18 cellular contexts compared by ENCODE assay signal in the genomic region with DNA sequence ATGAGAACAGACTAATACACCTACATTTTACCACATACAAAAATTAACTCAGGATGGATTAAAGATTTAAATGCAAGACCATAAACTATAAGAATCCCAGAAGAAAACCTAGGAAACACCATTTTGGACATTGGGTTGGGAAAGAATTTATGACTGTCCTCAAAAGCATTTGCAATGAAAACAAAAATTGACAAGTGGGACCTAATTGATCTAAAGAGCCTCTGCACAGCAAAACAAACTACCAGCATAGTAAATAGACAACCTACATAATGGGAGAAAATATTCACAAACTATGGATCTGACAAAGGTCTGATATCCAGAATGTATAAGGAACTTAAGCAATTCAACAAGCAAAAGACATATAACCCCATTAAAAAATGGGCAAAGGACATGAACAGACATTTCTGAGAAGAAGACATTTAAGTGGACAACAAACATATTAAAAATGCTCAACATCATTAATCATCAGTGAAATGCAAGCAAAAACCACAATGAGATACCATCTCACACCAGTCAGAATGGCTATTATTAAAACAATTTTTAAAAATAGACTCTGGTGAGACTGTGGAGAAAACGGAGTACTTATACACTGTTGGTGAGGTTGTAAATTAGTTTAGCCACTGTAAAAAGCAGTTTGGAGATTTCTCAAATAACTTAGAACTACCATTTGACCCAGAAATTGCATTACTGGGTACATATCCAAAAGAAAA.
DNase-seq lines count a peak whose midpoint lies in the region; ATAC-seq, FAIRE-seq and TF ChIP-seq lines count a peak whose summit lies in the region.
"Had no signal": no experiment of that assay in that cellular context is flagged by ENCODE, and none has a peak within 500 bp of the region (broad histone marks: within the 10 kb centered on the region; RNA-seq: fewer than 3 reads in every experiment).

No MANE protein-coding gene starts in this region.

- no peaks in the 10 kb centered on the region for H3K9me2 ChIP-seq in SK-N-SH

- H3K9me3 ChIP-seq in SK-N-SH (no peaks in the 10 kb centered on the region), skeletal muscle satellite cell (replicated peaks; ENCODE audit: low read length) (no peaks in the 10 kb centered on the region)

- H3K4me3 ChIP-seq in SK-N-SH (ENCODE audit: low read depth in 2 of 2, low read length in 1 of 2) (no peak overlapping the region), skeletal muscle satellite cell (ENCODE audit: low read length) (no peak overlapping the region)
- H3K4me3 ChIP-seq: BLaER1 had no signal

- H3K27me3 ChIP-seq in SK-N-SH (ENCODE audit: insufficient read depth) (no peaks in the 10 kb centered on the region), skeletal muscle satellite cell (ENCODE audit: control insufficient read depth, insufficient read depth, low read length) (no peaks in the 10 kb centered on the region)
- H3K27me3 ChIP-seq: BLaER1 had no signal

- no peak overlapping the region for H3K27ac Mint-ChIP-seq in naive thymus-derived CD8-positive, alpha-beta T cell
- H3K27ac Mint-ChIP-seq: CD8-positive, alpha-beta memory T cell had no signal

- no peak for TF ChIP-seq CTCF in SK-N-SH (IDR thresholded peaks at IDR 0.05)

- H3K4me1 Mint-ChIP-seq in naive thymus-derived CD8-positive, alpha-beta T cell = no peaks in the 10 kb centered on the region
- H3K4me1 Mint-ChIP-seq: CD8-positive, alpha-beta memory T cell had no signal

- CTCF ChIA-PET in SK-N-SH (lab: Yijun Ruan, JAX) = no interaction called here

- H3K79me2 ChIP-seq in SK-N-SH (ENCODE audit: insufficient read depth) = no peaks in the 10 kb centered on the region

- peak in 1 of 2 experiments; percentile 77; a peak in 2 of 4 replicates for TF ChIP-seq EP300 in SK-N-SH (IDR thresholded peaks at IDR 0.05; ENCODE audit: borderline replicate concordance in 1 of 2, low read depth in 1 of 2, low read length in 1 of 2)

- POLR2A ChIA-PET in SK-N-SH (lab: Yijun Ruan, JAX) = no interaction called here
- POLR2A ChIA-PET in naive thymus-derived CD8-positive, alpha-beta T cell (lab: Charles Lee) = no interaction called here

- TF ChIP-seq RAD21 in SK-N-SH (IDR thresholded peaks at IDR 0.05; ENCODE audit: low read length) = no peak

- H3K9me3 Mint-ChIP-seq in naive thymus-derived CD8-positive, alpha-beta T cell = peaks cover 0 to 3% (median 0%) of the 10 kb centered on the region in 9 donors

- H3K4me3 Mint-ChIP-seq in naive thymus-derived CD8-positive, alpha-beta T cell = no peak overlapping the region
- H3K4me3 Mint-ChIP-seq: CD8-positive, alpha-beta memory T cell had no signal

- no peak overlapping the region for H3K9ac ChIP-seq in SK-N-SH
- peak overlapping the region; percentile 25 for H3K9ac ChIP-seq in skeletal muscle satellite cell (ENCODE audit: low read depth, low read length)
- H3K9ac ChIP-seq: BLaER1 had no signal

- peak; percentile 32 for DNase-seq in GM04504 (ENCODE audit: low read depth)
- no peak for DNase-seq in SK-N-SH
- peak; percentile 1 for DNase-seq in fibroblast of gingiva (ENCODE audit: low read depth)
- DNase-seq in GM19239 (ENCODE audit: insufficient read length, low spot score) = no peak
- DNase-seq in NCI-H146 treated with DMSO at 0.1 percent for 48 hours (lab: John Stamatoyannopoulos, UW; ENCODE audit: unreplicated experiment) = no peak
- no peak for DNase-seq in naive thymus-derived CD8-positive, alpha-beta T cell
- DNase-seq: CD8-positive, alpha-beta memory T cell; DMS 273 treated with DMSO at 0.1 percent for 48 hours; GOT3; KG1; MM.1S; NCI-H1105 treated with DMSO at 0.1 percent for 48 hours; NCI-H1930; NCI-H524 had no signal

- FAIRE-seq in GM19239 (lab: Jason Lieb, UNC) = no peak
- FAIRE-seq: GM12891, RCC 7860 had no signal

- H3K36me3 Mint-ChIP-seq in naive thymus-derived CD8-positive, alpha-beta T cell = no peaks in the 10 kb centered on the region
- H3K36me3 Mint-ChIP-seq: CD8-positive, alpha-beta memory T cell had no signal

- H3K27ac ChIP-seq in SK-N-SH (ENCODE audit: low read depth in 2 of 2, low read length in 1 of 2) = peak overlapping the region in 1 of 2 experiments; percentile 68; a peak in 2 of 4 replicates
- H3K27ac ChIP-seq: BLaER1 had no signal

- H3K4me1 ChIP-seq in SK-N-SH (ENCODE audit: control insufficient read depth in 1 of 2, insufficient read depth in 2 of 2, low read depth in 1 of 2, low read length in 1 of 2) (no peaks in the 10 kb centered on the region; a peak in 2 of 4 replicates), skeletal muscle satellite cell (ENCODE audit: control insufficient read depth, insufficient read depth, low read length) (no peaks in the 10 kb centered on the region)
- H3K4me1 ChIP-seq: BLaER1 had no signal

- H3K36me3 ChIP-seq in SK-N-SH (replicated peaks in 1 of 2; ENCODE audit: control insufficient read depth in 1 of 2, insufficient read depth in 2 of 2, low read length in 1 of 2) = no peaks in the 10 kb centered on the region
- H3K36me3 ChIP-seq in skeletal muscle satellite cell (ENCODE audit: insufficient read depth, low read length) = no peaks in the 10 kb centered on the region
- H3K36me3 ChIP-seq: BLaER1 had no signal

- peaks cover 6% of the 10 kb centered on the region for H3F3A ChIP-seq in SK-N-SH (replicated peaks; ENCODE audit: insufficient read depth)

- H3K27me3 Mint-ChIP-seq in naive thymus-derived CD8-positive, alpha-beta T cell = peaks cover under 1 to 16% (median 9%) of the 10 kb centered on the region in 5 donors

- no peak for ATAC-seq in naive thymus-derived CD8-positive, alpha-beta T cell

- WGBS in SK-N-SH (ENCODE audit: low lambda C conversion rate) = 18% methylated on average over 1 of the region's 1 CpG

- H4K20me1 ChIP-seq in SK-N-SH (ENCODE audit: insufficient read depth) = no peaks in the 10 kb centered on the region
- H4K20me1 ChIP-seq: BLaER1 had no signal

- H2AFZ ChIP-seq in SK-N-SH (ENCODE audit: low read depth) = peak overlapping the region; percentile 7; the same call in 1 of the 2 replicates

- H3K4me2 ChIP-seq in SK-N-SH (no peak overlapping the region), skeletal muscle satellite cell (ENCODE audit: low read length) (no peak overlapping the region)
- H3K4me2 ChIP-seq: BLaER1 had no signal

TF ChIP-seq in SK-N-SH, 30 proteins besides CTCF, POLR2A, EP300 and RAD21:
- TF ChIP-seq CHD2 (IDR thresholded peaks at IDR 0.05; ENCODE audit: low read length, partially characterized antibody) = no peak
- TF ChIP-seq EZH2phosphoT487 (IDR thresholded peaks at IDR 0.05; ENCODE audit: borderline replicate concordance, low read depth) = no peak
- TF ChIP-seq, protein P1, sequence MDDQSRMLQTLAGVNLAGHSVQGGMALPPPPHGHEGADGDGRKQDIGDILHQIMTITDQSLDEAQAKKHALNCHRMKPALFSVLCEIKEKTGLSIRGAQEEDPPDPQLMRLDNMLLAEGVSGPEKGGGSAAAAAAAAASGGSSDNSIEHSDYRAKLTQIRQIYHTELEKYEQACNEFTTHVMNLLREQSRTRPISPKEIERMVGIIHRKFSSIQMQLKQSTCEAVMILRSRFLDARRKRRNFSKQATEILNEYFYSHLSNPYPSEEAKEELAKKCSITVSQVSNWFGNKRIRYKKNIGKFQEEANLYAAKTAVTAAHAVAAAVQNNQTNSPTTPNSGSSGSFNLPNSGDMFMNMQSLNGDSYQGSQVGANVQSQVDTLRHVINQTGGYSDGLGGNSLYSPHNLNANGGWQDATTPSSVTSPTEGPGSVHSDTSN (IDR thresholded peaks at IDR 0.05) = peak; percentile 75
- TF ChIP-seq JUND (IDR thresholded peaks at IDR 0.05) = peak; percentile 49
- TF ChIP-seq FOSL2 (IDR thresholded peaks at IDR 0.05; ENCODE audit: borderline replicate concordance, low read depth) = peak; percentile 35; the same call in 1 of the 2 replicates
- peak; percentile 51; the same call in 1 of the 2 replicates for TF ChIP-seq FOXM1 (IDR thresholded peaks at IDR 0.05; ENCODE audit: low read depth)
- TF ChIP-seq RXRA (IDR thresholded peaks at IDR 0.05; ENCODE audit: borderline replicate concordance, low read depth) = peak; percentile 17; the same call in 1 of the 2 replicates
- peak; percentile 92 for TF ChIP-seq MEF2A (IDR thresholded peaks at IDR 0.05; ENCODE audit: borderline replicate concordance, low read depth)
- TF ChIP-seq, protein P2, sequence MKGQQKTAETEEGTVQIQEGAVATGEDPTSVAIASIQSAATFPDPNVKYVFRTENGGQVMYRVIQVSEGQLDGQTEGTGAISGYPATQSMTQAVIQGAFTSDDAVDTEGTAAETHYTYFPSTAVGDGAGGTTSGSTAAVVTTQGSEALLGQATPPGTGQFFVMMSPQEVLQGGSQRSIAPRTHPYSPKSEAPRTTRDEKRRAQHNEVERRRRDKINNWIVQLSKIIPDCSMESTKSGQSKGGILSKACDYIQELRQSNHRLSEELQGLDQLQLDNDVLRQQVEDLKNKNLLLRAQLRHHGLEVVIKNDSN (IDR thresholded peaks at IDR 0.05; ENCODE audit: borderline replicate concordance, low read depth) = no peak
- peak; percentile 60; the same call in 1 of the 2 replicates for TF ChIP-seq TEAD4 (IDR thresholded peaks at IDR 0.05; ENCODE audit: borderline replicate concordance, insufficient read depth)
- TF ChIP-seq TCF12 (IDR thresholded peaks at IDR 0.05) = peak; percentile 61
- TF ChIP-seq NFIC (IDR thresholded peaks at IDR 0.05; ENCODE audit: borderline replicate concordance) = peak; percentile 51; the same call in 1 of the 2 replicates
- no peak for TF ChIP-seq GATA2 (CRISPR knock-in tag; IDR thresholded peaks at IDR 0.05)
- TF ChIP-seq, protein P3, sequence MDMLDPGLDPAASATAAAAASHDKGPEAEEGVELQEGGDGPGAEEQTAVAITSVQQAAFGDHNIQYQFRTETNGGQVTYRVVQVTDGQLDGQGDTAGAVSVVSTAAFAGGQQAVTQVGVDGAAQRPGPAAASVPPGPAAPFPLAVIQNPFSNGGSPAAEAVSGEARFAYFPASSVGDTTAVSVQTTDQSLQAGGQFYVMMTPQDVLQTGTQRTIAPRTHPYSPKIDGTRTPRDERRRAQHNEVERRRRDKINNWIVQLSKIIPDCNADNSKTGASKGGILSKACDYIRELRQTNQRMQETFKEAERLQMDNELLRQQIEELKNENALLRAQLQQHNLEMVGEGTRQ (IDR thresholded peaks at IDR 0.05; ENCODE audit: borderline replicate concordance, low read depth, low read length) = no peak

Comparison
In these comparisons a context has a peak if more than half of its experiments do, and no peak if none do; other contexts are left out.
1. DNase-seq: peak in GM04504 (single experiment) and fibroblast of gingiva (single experiment); none in SK-N-SH (single experiment), GM19239 (single experiment), NCI-H146 treated with DMSO at 0.1 percent for 48 hours (single experiment) and naive thymus-derived CD8-positive, alpha-beta T cell (0 of 10).